In genomic region chr2:136004920-136005319, GRCh38 we compare ENCODE assay signal across 30 cellular contexts. TPM values are rescaled to one million over a fixed set of nuclear protein-coding genes. Genes with fewer than 3 reads are reported as not detected.
A peak's percentile ranks its signal among the peaks of the same experiment; 100 is the strongest.
DNase-seq lines count a peak whose midpoint lies in the region; ATAC-seq and TF ChIP-seq lines count a peak whose summit lies in the region.
"Had no signal": no experiment of that assay in that cellular context is flagged by ENCODE, and none has a peak within 500 bp of the region (broad histone marks: within the 10 kb centered on the region; RNA-seq: fewer than 3 reads in every experiment).

No MANE protein-coding gene starts in this region.

- H3K4me1 ChIP-seq in SJCRH30: peaks cover 48% of the 10 kb centered on the region
- H3K4me1 ChIP-seq in Karpas-422 (ENCODE audit: low read length): peaks cover 10% of the 10 kb centered on the region
- peaks cover 21% of the 10 kb centered on the region for H3K4me1 ChIP-seq in CD8-positive, alpha-beta T cell (ENCODE audit: insufficient read depth, low read length)
- H3K4me1 ChIP-seq: BE2C, prostate gland, uterus had no signal

- H3K36me3 ChIP-seq in SJCRH30: no peaks in the 10 kb centered on the region
- H3K36me3 ChIP-seq in Karpas-422 (ENCODE audit: insufficient read depth, low read length): no peaks in the 10 kb centered on the region
- no peaks in the 10 kb centered on the region for H3K36me3 ChIP-seq in CD8-positive, alpha-beta T cell (ENCODE audit: insufficient read depth, low read length)
- H3K36me3 ChIP-seq: BE2C, prostate gland, thyroid gland, uterus had no signal

- DNase-seq in activated CD4-positive, alpha-beta T cell treated with anti-CD3 and anti-CD28 coated beads, Interleukin-2, amount 10 ng/mL, durations not matched to agents 7 days and 5 days: no peak
- no peak for DNase-seq in activated CD4-positive, alpha-beta T cell treated with anti-CD3 and anti-CD28 coated beads, Interleukin-2, amount 50 U/mL, for 1 hour
- DNase-seq in SJCRH30 (peak in 1 of 2 experiments; percentile 55), myocyte (ENCODE audit: low read depth) (peak; percentile 68), Karpas-422 (no peak), DMS153 (lab: John Stamatoyannopoulos, UW) (no peak)
- DNase-seq in CD8-positive, alpha-beta T cell: no peak
- DNase-seq: activated CD4-positive, alpha-beta T cell treated with anti-CD3 and anti-CD28 coated beads, Interleukin-2, amount 10 ng/mL, durations not matched to agents 24 days and 14 days; activated gamma-delta T cell; activated T-cell treated with anti-CD3 and anti-CD28 coated beads, Interleukin-2, amount 50 U/mL, for 1 hour; BE2C; central memory CD4-positive, alpha-beta T cell; cortex of kidney; DMS53; effector memory CD8-positive, alpha-beta T cell; erythroblast; NCI-H1417 treated with DMSO at 0.1 percent for 48 hours; NCI-H2081; Right ventricle myocardium superior; stimulated activated CD4-positive, alpha-beta T cell treated with anti-CD3 and anti-CD28 coated beads, Interleukin-12 subunit alpha, Interleukin-12 subunit beta, amount 100 ng/mL, for 4 hours; stimulated activated CD4-positive, alpha-beta T cell treated with anti-CD3 and anti-CD28 coated beads, Interleukin-2, amount 100 ng/mL, for 48 hours; SW 1271; thyroid gland; uterus had no signal

- POLR2A ChIA-PET in activated CD4-positive, alpha-beta T cell treated with anti-CD3 and anti-CD28 coated beads, Interleukin-2, amount 10 ng/mL, durations not matched to agents 7 days and 5 days (lab: Charles Lee): interaction anchor here (0.6 kb wide), 1 partner anchor 377 kb away, joined by 3 read pairs; no protein-coding TSS in a partner anchor
- POLR2A ChIA-PET in CD8-positive, alpha-beta T cell (lab: Charles Lee): interaction anchor here (1.0 kb wide), 1 partner anchor 11 kb away, joined by 3 read pairs; no protein-coding TSS in a partner anchor

- intact Hi-C loops in CD8-positive, alpha-beta T cell (cut with DNase I, micrococcal nuclease): loop anchor here in 1 of 2 experiments (5.0 kb wide), 1 partner anchor 47 kb away; no protein-coding TSS in a partner anchor

- no peaks in the 10 kb centered on the region for H3K9me3 ChIP-seq in SJCRH30 (replicated peaks)
- H3K9me3 ChIP-seq in Karpas-422 (ENCODE audit: low read length): no peaks in the 10 kb centered on the region
- H3K9me3 ChIP-seq in CD8-positive, alpha-beta T cell (ENCODE audit: low read length): no peaks in the 10 kb centered on the region
- H3K9me3 ChIP-seq: BE2C, prostate gland, thyroid gland, uterus had no signal

- H3K27me3 Mint-ChIP-seq in activated CD4-positive, alpha-beta T cell treated with anti-CD3 and anti-CD28 coated beads, Interleukin-2, amount 10 ng/mL, durations not matched to agents 7 days and 5 days: no peaks in the 10 kb centered on the region
- no peaks in the 10 kb centered on the region for H3K27me3 Mint-ChIP-seq in CD8-positive, alpha-beta T cell (ENCODE audit: low read depth)
- H3K27me3 Mint-ChIP-seq: activated CD4-positive, alpha-beta T cell treated with anti-CD3 and anti-CD28 coated beads, Interleukin-2, amount 10 ng/mL, durations not matched to agents 24 days and 14 days; effector memory CD8-positive, alpha-beta T cell had no signal

- H3K27me3 ChIP-seq in SJCRH30 (no peaks in the 10 kb centered on the region), Karpas-422 (ENCODE audit: low read length) (no peaks in the 10 kb centered on the region)
- no peaks in the 10 kb centered on the region for H3K27me3 ChIP-seq in CD8-positive, alpha-beta T cell (ENCODE audit: insufficient read depth, low read length)
- H3K27me3 ChIP-seq: BE2C, thyroid gland, uterus had no signal

- H3K9me2 ChIP-seq in Karpas-422 (replicated peaks; ENCODE audit: insufficient read depth, low read length): no peaks in the 10 kb centered on the region

- no peak overlapping the region for H3K4me2 ChIP-seq in Karpas-422 (ENCODE audit: low read depth, low read length, poor library complexity, severe bottlenecking)

- no peaks in the 10 kb centered on the region; the same call in 1 of the 2 replicates for H4K20me1 ChIP-seq in Karpas-422 (ENCODE audit: insufficient read depth, low read depth, low read length)

- H3K9me3 Mint-ChIP-seq in activated CD4-positive, alpha-beta T cell treated with anti-CD3 and anti-CD28 coated beads, Interleukin-2, amount 10 ng/mL, durations not matched to agents 7 days and 5 days: peaks cover 12% of the 10 kb centered on the region
- no peaks in the 10 kb centered on the region for H3K9me3 Mint-ChIP-seq in CD8-positive, alpha-beta T cell
- H3K9me3 Mint-ChIP-seq: effector memory CD8-positive, alpha-beta T cell had no signal

- no peaks in the 10 kb centered on the region for H3K79me2 ChIP-seq in Karpas-422 (ENCODE audit: low read length)

- H3K9ac ChIP-seq in Karpas-422 (ENCODE audit: low read length): no peak overlapping the region
- H3K9ac ChIP-seq: KMS-11 had no signal

- no peak overlapping the region for H2AFZ ChIP-seq in Karpas-422 (ENCODE audit: low read length)

- ATAC-seq in GM21528 (IDR thresholded peaks at IDR 0.05; ENCODE audit: low FRiP score, unreplicated experiment): no peak
- ATAC-seq in CD8-positive, alpha-beta T cell: no peak
- ATAC-seq: effector memory CD8-positive, alpha-beta T cell; Panc1; sciatic nerve; WTC11 had no signal

- H3K36me3 Mint-ChIP-seq in activated CD4-positive, alpha-beta T cell treated with anti-CD3 and anti-CD28 coated beads, Interleukin-2, amount 10 ng/mL, durations not matched to agents 7 days and 5 days (ENCODE audit: low read depth): peaks cover 30% of the 10 kb centered on the region
- H3K36me3 Mint-ChIP-seq in CD8-positive, alpha-beta T cell: no peaks in the 10 kb centered on the region

- H3K4me3 ChIP-seq in SJCRH30: no peak overlapping the region
- H3K4me3 ChIP-seq in Karpas-422 (ENCODE audit: low read length): no peak overlapping the region
- H3K4me3 ChIP-seq in CD8-positive, alpha-beta T cell (ENCODE audit: low read depth, low read length): no peak overlapping the region
- H3K4me3 ChIP-seq: prostate gland, thyroid gland, uterus had no signal

- H3K27ac ChIP-seq in SJCRH30 (peak overlapping the region; percentile 98), Karpas-422 (ENCODE audit: low read length) (no peak overlapping the region)
- H3K27ac ChIP-seq in CD8-positive, alpha-beta T cell (ENCODE audit: low read depth, low read length): no peak overlapping the region
- H3K27ac ChIP-seq: prostate gland, thyroid gland, uterus had no signal

- CTCF ChIA-PET in activated CD4-positive, alpha-beta T cell treated with anti-CD3 and anti-CD28 coated beads, Interleukin-2, amount 10 ng/mL, durations not matched to agents 7 days and 5 days (lab: Charles Lee): interaction anchor here (1.2 to 2.1 kb wide), 7 partner anchors 9 to 93 kb away, joined by 3 to 8 read pairs (median 4); no protein-coding TSS in a partner anchor
- CTCF ChIA-PET in CD8-positive, alpha-beta T cell (lab: Charles Lee): interaction anchor here (1.1 to 1.4 kb wide), 2 partner anchors 17 to 374 kb away, joined by 3 read pairs; no protein-coding TSS in a partner anchor

- no peak for TF ChIP-seq CTCF in CD8-positive, alpha-beta T cell (IDR thresholded peaks at IDR 0.05)

- H3K4me3 Mint-ChIP-seq in activated CD4-positive, alpha-beta T cell treated with anti-CD3 and anti-CD28 coated beads, Interleukin-2, amount 10 ng/mL, durations not matched to agents 7 days and 5 days: no peak overlapping the region
- H3K4me3 Mint-ChIP-seq in CD8-positive, alpha-beta T cell: no peak overlapping the region
- H3K4me3 Mint-ChIP-seq: activated CD4-positive, alpha-beta T cell treated with anti-CD3 and anti-CD28 coated beads, Interleukin-2, amount 10 ng/mL, durations not matched to agents 24 days and 14 days; effector memory CD8-positive, alpha-beta T cell; WTC11 had no signal

- peaks cover 63% of the 10 kb centered on the region for H3K4me1 Mint-ChIP-seq in activated CD4-positive, alpha-beta T cell treated with anti-CD3 and anti-CD28 coated beads, Interleukin-2, amount 10 ng/mL, durations not matched to agents 7 days and 5 days
- H3K4me1 Mint-ChIP-seq in CD8-positive, alpha-beta T cell (ENCODE audit: low read depth): peaks cover 37% of the 10 kb centered on the region

- H3K27ac Mint-ChIP-seq in activated CD4-positive, alpha-beta T cell treated with anti-CD3 and anti-CD28 coated beads, Interleukin-2, amount 10 ng/mL, durations not matched to agents 7 days and 5 days: peak overlapping the region; percentile 67
- H3K27ac Mint-ChIP-seq in CD8-positive, alpha-beta T cell: no peak overlapping the region
- H3K27ac Mint-ChIP-seq: WTC11 had no signal

RNA-seq across cellular contexts. Expression of gene DARS1, which starts 19.5 kb away (rescaled TPM):
- 10 to 100 TPM; 90.8 to 90.9 TPM for total RNA-seq in activated CD4-positive, alpha-beta T cell treated with anti-CD3 and anti-CD28 coated beads, Interleukin-2, amount 10 ng/mL, durations not matched to agents 7 days and 5 days
- total RNA-seq in SJCRH30 (2014; rRNA removed; shearing (Covaris generic)): 141 and 149 TPM in 2 replicates
- 76.5 and 84.3 TPM in 2 replicates for total RNA-seq in myocyte
- polyA plus RNA-seq in myocyte (2012): 44.3 TPM
- total RNA-seq in Karpas-422 (2014; rRNA removed; shearing (Covaris generic); ENCODE audit: low replicate concordance): 131 and 185 TPM in 2 replicates
- total RNA-seq in CD8-positive, alpha-beta T cell: 10 to 100 TPM; 33.4 to 35.8 TPM
